In the genomic region with DNA sequence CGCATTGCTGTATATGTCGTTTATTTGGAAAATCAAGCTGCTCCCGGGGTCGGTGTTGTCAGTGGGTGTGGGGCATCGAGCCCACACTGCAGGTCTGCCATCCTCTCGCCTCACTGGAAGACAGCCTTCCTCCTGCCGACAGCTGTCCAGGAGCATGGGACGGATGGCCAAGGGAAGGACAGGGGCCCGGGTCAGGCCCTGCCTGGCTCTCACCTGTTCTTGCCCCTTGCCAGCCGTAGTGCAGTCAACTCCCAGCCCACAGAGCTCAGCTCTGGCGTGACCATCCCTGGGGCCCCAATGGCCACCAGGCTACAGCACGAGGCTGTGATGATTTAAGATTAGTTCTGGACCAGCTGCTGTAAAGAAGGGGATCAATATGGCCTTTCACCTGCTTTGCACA, we compare ENCODE assay signal across 24 cellular contexts.
"Had no signal": no experiment of that assay in that cellular context is flagged by ENCODE, and none has a peak within 500 bp of the region (broad histone marks: within the 10 kb centered on the region; RNA-seq: fewer than 3 reads in every experiment).

No MANE protein-coding gene starts in this region.

- H3K36me3 Mint-ChIP-seq: activated naive CD8-positive, alpha-beta T cell had no signal

- ATAC-seq: activated CD4-positive, CD25-positive, alpha-beta regulatory T cell treated with anti-CD3 and anti-CD28 coated beads, Interleukin-2, amount 50 U/mL, for 24 hours; activated CD8-positive, alpha-beta T cell treated with anti-CD3 and anti-CD28 coated beads for 36 hours; activated T-cell treated with anti-CD3 and anti-CD28 coated beads, Interleukin-2, amount 50 U/mL, for 4 hours; activated T-helper 17 cell treated with anti-CD3 and anti-CD28 coated beads, Interleukin-2, amount 50 U/mL, for 72 hours; gastroesophageal sphincter had no signal

- H3K27me3 Mint-ChIP-seq: activated B cell treated with CpG ODN at 0.5 μM for 24 hours; activated CD8-positive, alpha-beta T cell treated with anti-CD3 and anti-CD28 coated beads for 36 hours; activated naive CD8-positive, alpha-beta T cell; activated T-helper 17 cell treated with anti-CD3 and anti-CD28 coated beads, Interleukin-2, amount 50 U/mL, for 72 hours had no signal

- H3K4me3 ChIP-seq: esophagus squamous epithelium, gastroesophageal sphincter had no signal

- H3K4me3 Mint-ChIP-seq: activated B cell treated with CpG ODN at 0.5 μM for 24 hours; activated CD8-positive, alpha-beta T cell treated with anti-CD3 and anti-CD28 coated beads for 36 hours; activated naive CD8-positive, alpha-beta T cell; activated T-cell treated with anti-CD3 and anti-CD28 coated beads, Interleukin-2, amount 50 U/mL, for 4 hours; activated T-helper 17 cell treated with anti-CD3 and anti-CD28 coated beads, Interleukin-2, amount 50 U/mL, for 72 hours had no signal

- H3K27me3 ChIP-seq: esophagus squamous epithelium, gastroesophageal sphincter had no signal

- H3K4me1 Mint-ChIP-seq: activated T-helper 17 cell treated with anti-CD3 and anti-CD28 coated beads, Interleukin-2, amount 50 U/mL, for 72 hours had no signal

- H3K27ac Mint-ChIP-seq: activated B cell treated with CpG ODN at 0.5 μM for 24 hours; activated CD8-positive, alpha-beta T cell treated with anti-CD3 and anti-CD28 coated beads for 36 hours; activated naive CD8-positive, alpha-beta T cell; activated T-helper 17 cell treated with anti-CD3 and anti-CD28 coated beads, Interleukin-2, amount 50 U/mL, for 72 hours had no signal

- H3K27ac ChIP-seq: epithelial cell of prostate, esophagus squamous epithelium, gastroesophageal sphincter had no signal

- H3K9me3 Mint-ChIP-seq: activated B cell treated with CpG ODN at 0.5 μM for 24 hours; activated CD8-positive, alpha-beta T cell treated with anti-CD3 and anti-CD28 coated beads for 36 hours; activated T-cell treated with anti-CD3 and anti-CD28 coated beads, Interleukin-2, amount 50 U/mL, for 4 hours; activated T-helper 17 cell treated with anti-CD3 and anti-CD28 coated beads, Interleukin-2, amount 50 U/mL, for 72 hours had no signal

- DNase-seq: activated B cell treated with CpG ODN at 0.5 μM for 24 hours; activated CD4-positive, alpha-beta T cell treated with anti-CD3 and anti-CD28 coated beads for 48 hours; activated CD4-positive, alpha-beta T cell treated with anti-CD3 and anti-CD28 coated beads, Interleukin-2, amount 50 U/mL, for 1 hour; activated CD4-positive, alpha-beta T cell treated with anti-CD3 and anti-CD28 coated beads, Interleukin-2, amount 50 U/mL, for 48 hours; activated CD8-positive, alpha-beta memory T cell treated with anti-CD3 and anti-CD28 coated beads for 24 hours; activated CD8-positive, alpha-beta T cell treated with anti-CD3 and anti-CD28 coated beads for 36 hours; activated effector memory CD4-positive, alpha-beta T cell treated with Interleukin-2 at 50 U/mL for 16 hours; activated gamma-delta T cell treated with Interleukin-2 at 50 U/mL for 16 hours; activated naive CD4-positive, alpha-beta T cell treated with anti-CD3 and anti-CD28 coated beads, Interleukin-2, amount 50 U/mL, for 16 hours; activated naive CD4-positive, alpha-beta T cell treated with Interleukin-2 at 50 U/mL for 16 hours; activated T-cell treated with anti-CD3 and anti-CD28 coated beads, Interleukin-2, amount 50 U/mL, for 4 hours; amniotic stem cell; anterior cingulate cortex; cortex of kidney; effector CD8-positive, alpha-beta T cell; esophagus squamous epithelium; foreskin melanocyte; head of caudate nucleus; T-helper 2 cell had no signal

- H3K9me3 ChIP-seq: esophagus squamous epithelium, gastroesophageal sphincter had no signal
